ENCODE assay signal across 12 cellular contexts in the genomic region with DNA sequence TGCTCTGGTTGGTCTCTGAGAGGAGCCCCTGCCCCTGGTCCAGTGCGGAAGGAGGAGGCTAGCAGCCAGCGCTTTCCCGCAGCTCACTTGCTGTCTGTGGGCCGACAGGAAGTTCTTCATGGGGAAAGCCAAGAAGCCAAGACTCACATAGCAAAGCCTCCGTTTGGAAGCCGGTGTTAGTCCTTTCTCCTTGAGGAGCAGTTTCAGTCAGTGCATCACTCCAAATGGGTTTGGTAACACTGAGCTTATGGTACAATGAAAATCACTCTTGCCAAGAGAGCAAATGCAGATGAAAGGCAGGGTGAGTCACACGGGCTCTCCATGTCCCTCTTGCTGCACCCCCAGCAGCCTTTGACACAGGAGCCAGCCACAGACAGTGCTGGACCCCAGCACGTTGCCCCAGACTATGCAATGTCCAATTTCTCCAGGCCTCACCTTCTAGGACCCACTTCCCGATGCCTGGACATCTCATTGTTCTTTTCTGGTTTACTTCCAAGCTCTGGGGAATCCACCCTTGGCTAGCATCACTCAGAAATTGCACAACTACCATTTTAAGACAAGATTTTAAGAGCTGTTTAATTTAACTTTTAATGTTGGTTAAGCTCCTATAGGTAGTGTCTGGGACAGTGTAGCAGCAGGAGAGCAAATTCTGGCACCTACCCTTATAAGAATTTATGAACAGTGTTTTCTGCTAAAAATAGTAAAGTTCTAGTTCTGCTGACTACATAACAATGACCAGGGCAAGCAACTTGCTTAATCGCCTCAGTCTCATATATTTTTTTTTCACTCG.
DNase-seq lines count a peak whose midpoint lies in the region; ATAC-seq and TF ChIP-seq lines count a peak whose summit lies in the region.
"Had no signal": no experiment of that assay in that cellular context is flagged by ENCODE, and none has a peak within 500 bp of the region (broad histone marks: within the 10 kb centered on the region; RNA-seq: fewer than 3 reads in every experiment).

No MANE protein-coding gene starts in this region.

- H3K36me3 ChIP-seq in GM23338 (ENCODE audit: insufficient read depth): no peaks in the 10 kb centered on the region
- H3K36me3 ChIP-seq in left lung: no peaks in the 10 kb centered on the region
- H3K36me3 ChIP-seq in stomach smooth muscle (ENCODE audit: control insufficient read depth in 2 of 2, insufficient read depth in 2 of 2, low read length in 2 of 2): no peaks in the 10 kb centered on the region

- H3K4me1 ChIP-seq in GM23338 (ENCODE audit: insufficient read depth): no peaks in the 10 kb centered on the region
- peaks cover 22 to 32% of the 10 kb centered on the region in 2 donors for H3K4me1 ChIP-seq in left lung
- H3K4me1 ChIP-seq in stomach smooth muscle (ENCODE audit: control insufficient read depth, insufficient read depth, low read length): peaks cover 42% of the 10 kb centered on the region

- H3K9me3 ChIP-seq in left lung: peaks cover 0 to 6% of the 10 kb centered on the region in 2 donors
- H3K9me3 ChIP-seq in stomach smooth muscle (ENCODE audit: control insufficient read depth in 2 of 2, low read length in 2 of 2): no peaks in the 10 kb centered on the region

- no peak for TF ChIP-seq CTCF in GM23338 (conservative IDR thresholded peaks at IDR 0.05; ENCODE audit: low read depth in 2 of 2)
- no peak for TF ChIP-seq CTCF in choroid plexus epithelial cell (conservative IDR thresholded peaks at IDR 0.05; ENCODE audit: low read depth, low read length)
- no peak for TF ChIP-seq CTCF in left lung (IDR thresholded peaks at IDR 0.05)

- ATAC-seq in GM23338 (peak; percentile 31; the same call in 2 of the 3 replicates), left lung (peak; percentile 66), HG03135 (IDR thresholded peaks at IDR 0.05; ENCODE audit: unreplicated experiment) (no peak)
- ATAC-seq: HCT116 had no signal

- no peaks in the 10 kb centered on the region for H4K20me1 ChIP-seq in GM23338 (replicated peaks; ENCODE audit: insufficient read depth)

- H3K4me1 Mint-ChIP-seq in GM23338: no peaks in the 10 kb centered on the region; the same call in 2 of the 3 replicates

- H3K27ac Mint-ChIP-seq in GM23338: no peak overlapping the region

- no peaks in the 10 kb centered on the region for H3K79me2 ChIP-seq in GM23338 (replicated peaks; ENCODE audit: insufficient read depth)

- no peaks in the 10 kb centered on the region for H3F3A ChIP-seq in GM23338 (replicated peaks; ENCODE audit: low read depth)

- H3K4me2 ChIP-seq in GM23338: no peak overlapping the region
- H3K4me2 ChIP-seq: KMS-11 had no signal

- intact Hi-C loops in left lung (cut with DNase I): no loop called here

- peaks cover 4% of the 10 kb centered on the region for H3K27me3 Mint-ChIP-seq in GM23338 (ENCODE audit: insufficient read depth, low read depth, poor library complexity)

- H3K27me3 ChIP-seq in GM23338 (ENCODE audit: insufficient read depth) (no peaks in the 10 kb centered on the region), left lung (no peaks in the 10 kb centered on the region), stomach smooth muscle (ENCODE audit: control insufficient read depth in 1 of 2, insufficient read depth in 2 of 2, low read length in 2 of 2) (no peaks in the 10 kb centered on the region)

- peaks cover 12% of the 10 kb centered on the region; the same call in 2 of the 3 replicates for H3K9me3 Mint-ChIP-seq in GM23338

- H3K4me3 ChIP-seq in GM23338: no peak overlapping the region
- H3K4me3 ChIP-seq in choroid plexus epithelial cell (ENCODE audit: low read depth, low read length): no peak overlapping the region
- no peak overlapping the region for H3K4me3 ChIP-seq in left lung
- H3K4me3 ChIP-seq in stomach smooth muscle (ENCODE audit: low read length in 2 of 2): peak overlapping the region in 1 of 2 donors; percentile 40

- no peak for DNase-seq in GM23338 (ENCODE audit: low spot score)
- peak; percentile 59 for DNase-seq in choroid plexus epithelial cell (ENCODE audit: low read depth)
- no peak for DNase-seq in left lung
- DNase-seq in inferior parietal cortex (ENCODE audit: extremely low spot score): no peak
- no peak for DNase-seq in NCI-H2107 treated with DMSO at 0.1 percent for 48 hours (lab: John Stamatoyannopoulos, UW; ENCODE audit: unreplicated experiment)
- no peak for DNase-seq in germinal center (ENCODE audit: low spot score)
- DNase-seq: anterior cingulate cortex, foreskin melanocyte had no signal

- no peak overlapping the region for H2AFZ ChIP-seq in GM23338

- H3K9ac ChIP-seq in stomach smooth muscle (ENCODE audit: low read length in 2 of 2): peak overlapping the region in 1 of 2 donors; percentile 57
- H3K9ac ChIP-seq: KMS-11 had no signal

- H3K4me3 Mint-ChIP-seq in GM23338: no peak overlapping the region

- no peaks in the 10 kb centered on the region; the same call in 2 of the 3 replicates for H3K36me3 Mint-ChIP-seq in GM23338 (ENCODE audit: low read depth)

- H3K9me2 ChIP-seq in GM23338 (ENCODE audit: insufficient read depth): no peaks in the 10 kb centered on the region

- no peak overlapping the region for H3K27ac ChIP-seq in GM23338 (ENCODE audit: low read depth)
- peak overlapping the region in 1 of 2 donors; percentile 49 for H3K27ac ChIP-seq in left lung
- peak overlapping the region; percentile 77 for H3K27ac ChIP-seq in stomach smooth muscle (ENCODE audit: low read length)
- H3K27ac ChIP-seq: KMS-11 had no signal

TF ChIP-seq in GM23338, 12 proteins besides CTCF, POLR2A, EP300 and RAD21 (continues in another document):
- TF ChIP-seq NANOG (IDR thresholded peaks at IDR 0.05; ENCODE audit: borderline replicate concordance) (no peak), CREB1 (CRISPR knock-in tag; IDR thresholded peaks at IDR 0.05; ENCODE audit: low read depth) (no peak), POLR2AphosphoS5 (IDR thresholded peaks at IDR 0.05; ENCODE audit: low read depth) (no peak), EZH2 (IDR thresholded peaks at IDR 0.05; ENCODE audit: low read depth, unreplicated experiment) (no peak), ZNF114 (CRISPR knock-in tag; IDR thresholded peaks at IDR 0.05) (no peak)
- TF ChIP-seq, protein P1, sequence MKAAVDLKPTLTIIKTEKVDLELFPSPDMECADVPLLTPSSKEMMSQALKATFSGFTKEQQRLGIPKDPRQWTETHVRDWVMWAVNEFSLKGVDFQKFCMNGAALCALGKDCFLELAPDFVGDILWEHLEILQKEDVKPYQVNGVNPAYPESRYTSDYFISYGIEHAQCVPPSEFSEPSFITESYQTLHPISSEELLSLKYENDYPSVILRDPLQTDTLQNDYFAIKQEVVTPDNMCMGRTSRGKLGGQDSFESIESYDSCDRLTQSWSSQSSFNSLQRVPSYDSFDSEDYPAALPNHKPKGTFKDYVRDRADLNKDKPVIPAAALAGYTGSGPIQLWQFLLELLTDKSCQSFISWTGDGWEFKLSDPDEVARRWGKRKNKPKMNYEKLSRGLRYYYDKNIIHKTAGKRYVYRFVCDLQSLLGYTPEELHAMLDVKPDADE (IDR thresholded peaks at IDR 0.05): no peak
